ENCODE assay signal across 20 cellular contexts in the genomic region with DNA sequence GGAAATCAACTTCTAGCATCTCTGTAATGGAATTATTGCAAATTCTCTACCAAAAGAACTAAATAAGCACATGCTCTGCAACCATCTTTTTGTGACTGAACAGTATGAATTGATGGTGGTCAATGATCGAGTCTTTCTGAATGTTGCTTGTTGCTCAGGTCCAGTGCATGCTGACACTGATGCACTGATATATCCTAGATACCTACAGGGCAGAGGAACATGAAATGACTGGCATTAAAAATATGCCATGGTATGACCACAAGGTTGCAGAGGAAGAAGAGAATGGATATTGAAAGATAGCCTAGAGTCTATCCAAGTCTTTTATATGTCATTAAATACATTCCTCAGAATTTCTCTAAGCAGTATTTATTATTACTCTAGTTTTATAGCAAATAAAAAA.
DNase-seq lines count a peak whose midpoint lies in the region; TF ChIP-seq lines count a peak whose summit lies in the region.
"Had no signal": no experiment of that assay in that cellular context is flagged by ENCODE, and none has a peak within 500 bp of the region (broad histone marks: within the 10 kb centered on the region; RNA-seq: fewer than 3 reads in every experiment).

No MANE protein-coding gene starts in this region.

- 47% methylated on average over 1 of the region's 1 CpG for WGBS in smooth muscle cell (ENCODE audit: low lambda C conversion rate)

- no peaks in the 10 kb centered on the region for H3K36me3 Mint-ChIP-seq in activated T-helper 2 cell treated with anti-CD3 and anti-CD28 coated beads, Interferon-gamma antibody, Interleukin-2, Interleukin-4, amounts not matched to agents 10 μg/mL and 5 μg/mL and 100 μg/mL, durations not matched to agents 14 hours and 24 hours and 36 hours (ENCODE audit: low read depth)
- H3K36me3 Mint-ChIP-seq: CD4-positive, CD25-positive, alpha-beta regulatory T cell had no signal

- no peak overlapping the region for H3K27ac Mint-ChIP-seq in activated T-helper 2 cell treated with anti-CD3 and anti-CD28 coated beads, Interferon-gamma antibody, Interleukin-2, Interleukin-4, amounts not matched to agents 10 μg/mL and 5 μg/mL and 100 μg/mL, durations not matched to agents 14 hours and 24 hours and 36 hours
- H3K27ac Mint-ChIP-seq: CD4-positive, CD25-positive, alpha-beta regulatory T cell had no signal

- no peak overlapping the region for H3K4me3 Mint-ChIP-seq in activated T-helper 2 cell treated with anti-CD3 and anti-CD28 coated beads, Interferon-gamma antibody, Interleukin-2, Interleukin-4, amounts not matched to agents 10 μg/mL and 5 μg/mL and 100 μg/mL, durations not matched to agents 14 hours and 24 hours and 36 hours (ENCODE audit: low read depth)
- H3K4me3 Mint-ChIP-seq: CD4-positive, CD25-positive, alpha-beta regulatory T cell had no signal

- H3K4me3 ChIP-seq in smooth muscle cell = no peak overlapping the region
- H3K4me3 ChIP-seq: GM23248, HAP-1 had no signal

- no peaks in the 10 kb centered on the region for H3K27me3 Mint-ChIP-seq in activated T-helper 2 cell treated with anti-CD3 and anti-CD28 coated beads, Interferon-gamma antibody, Interleukin-2, Interleukin-4, amounts not matched to agents 10 μg/mL and 5 μg/mL and 100 μg/mL, durations not matched to agents 14 hours and 24 hours and 36 hours (ENCODE audit: low read depth)
- H3K27me3 Mint-ChIP-seq: CD4-positive, CD25-positive, alpha-beta regulatory T cell had no signal

- no peaks in the 10 kb centered on the region for H3K9me3 ChIP-seq in smooth muscle cell (replicated peaks; ENCODE audit: low read depth)
- H3K9me3 ChIP-seq: HAP-1 had no signal

- no peak overlapping the region for H2AFZ ChIP-seq in smooth muscle cell (ENCODE audit: low read depth)
- H2AFZ ChIP-seq: GM23248 had no signal

- no peaks in the 10 kb centered on the region for H3K79me2 ChIP-seq in smooth muscle cell (ENCODE audit: low read depth)

- H3K9me3 Mint-ChIP-seq in activated T-helper 2 cell treated with anti-CD3 and anti-CD28 coated beads, Interferon-gamma antibody, Interleukin-2, Interleukin-4, amounts not matched to agents 10 μg/mL and 5 μg/mL and 100 μg/mL, durations not matched to agents 14 hours and 24 hours and 36 hours = peaks cover 4% of the 10 kb centered on the region

- DNase-seq in ELR (ENCODE audit: low read depth) (peak; percentile 33), M059J (ENCODE audit: low read depth) (peak; percentile 92), epithelial cell of prostate (ENCODE audit: low read depth, low spot score) (no peak), smooth muscle cell (lab: John Stamatoyannopoulos, UW; ENCODE audit: unreplicated experiment) (no peak), 8988T (no peak), NCI-H1048 (lab: John Stamatoyannopoulos, UW) (no peak)
- no peak for DNase-seq in activated T-helper 2 cell treated with anti-CD3 and anti-CD28 coated beads, Interferon-gamma antibody, Interleukin-2, Interleukin-4, amounts not matched to agents 10 μg/mL and 5 μg/mL and 100 μg/mL, durations not matched to agents 14 hours and 24 hours and 36 hours (ENCODE audit: low spot score)
- DNase-seq: CD4-positive, CD25-positive, alpha-beta regulatory T cell; DMS79 treated with DMSO at 0.1 percent for 48 hours; GM23248; MV-4-11; NCI-H1694; NCI-H2081 treated with DMSO at 0.1 percent for 48 hours; NCI-H2171 treated with DMSO at 0.1 percent for 48 hours; NCI-H526 treated with DMSO at 0.1 percent for 48 hours; OCI-M1; SHP77 had no signal

- no peaks in the 10 kb centered on the region for H4K20me1 ChIP-seq in smooth muscle cell (ENCODE audit: low read depth)

- no peaks in the 10 kb centered on the region for H3F3A ChIP-seq in smooth muscle cell (ENCODE audit: low read depth)

- H3K27me3 ChIP-seq in smooth muscle cell (ENCODE audit: low read depth) = no peaks in the 10 kb centered on the region

- peaks cover 3% of the 10 kb centered on the region for H3K4me1 ChIP-seq in smooth muscle cell (ENCODE audit: low read depth)
- H3K4me1 ChIP-seq: HAP-1 had no signal

- peak overlapping the region; percentile 80 for H3K27ac ChIP-seq in epithelial cell of prostate
- H3K27ac ChIP-seq in smooth muscle cell (ENCODE audit: low read depth) = peak overlapping the region; percentile 85
- H3K27ac ChIP-seq: GM23248, HL-60, KMS-11 had no signal

- peak overlapping the region; percentile 43 for H3K4me2 ChIP-seq in smooth muscle cell
- H3K4me2 ChIP-seq: KMS-11 had no signal

- no peaks in the 10 kb centered on the region for H3K4me1 Mint-ChIP-seq in activated T-helper 2 cell treated with anti-CD3 and anti-CD28 coated beads, Interferon-gamma antibody, Interleukin-2, Interleukin-4, amounts not matched to agents 10 μg/mL and 5 μg/mL and 100 μg/mL, durations not matched to agents 14 hours and 24 hours and 36 hours (ENCODE audit: low read depth)
- H3K4me1 Mint-ChIP-seq: CD4-positive, CD25-positive, alpha-beta regulatory T cell had no signal

- H3K9ac ChIP-seq in smooth muscle cell (ENCODE audit: low read depth) = no peak overlapping the region
- H3K9ac ChIP-seq: GM23248, KMS-11 had no signal

- TF ChIP-seq CTCF in smooth muscle cell (IDR thresholded peaks at IDR 0.05; ENCODE audit: borderline replicate concordance, insufficient read depth, poor library complexity, severe bottlenecking) = no peak

- intact Hi-C loops in activated T-helper 2 cell treated with anti-CD3 and anti-CD28 coated beads, Interferon-gamma antibody, Interleukin-2, Interleukin-4, amounts not matched to agents 10 μg/mL and 5 μg/mL and 100 μg/mL, durations not matched to agents 14 hours and 24 hours and 36 hours (cut with micrococcal nuclease) = no loop called here

- no peaks in the 10 kb centered on the region for H3K36me3 ChIP-seq in smooth muscle cell (ENCODE audit: low read depth)
- H3K36me3 ChIP-seq: HAP-1 had no signal

Comparison
In these comparisons a context has a peak if more than half of its experiments do, and no peak if none do; other contexts are left out.
1. DNase-seq: peak in ELR (single experiment) and M059J (single experiment); none in epithelial cell of prostate (single experiment), smooth muscle cell (single experiment), 8988T (single experiment), activated T-helper 2 cell treated with anti-CD3 and anti-CD28 coated beads, Interferon-gamma antibody, Interleukin-2, Interleukin-4, amounts not matched to agents 10 μg/mL and 5 μg/mL and 100 μg/mL, durations not matched to agents 14 hours and 24 hours and 36 hours (single experiment) and NCI-H1048 (single experiment).